In genomic region chr3:87997298-87997697, GRCh38 we compare ENCODE assay signal across 8 cellular contexts.
DNase-seq lines count a peak whose midpoint lies in the region; ATAC-seq and TF ChIP-seq lines count a peak whose summit lies in the region.

No MANE protein-coding gene starts in this region.

- ATAC-seq in GM21526 (IDR thresholded peaks at IDR 0.05; ENCODE audit: low FRiP score, unreplicated experiment) = peak; percentile 72
- peak; percentile 99 for ATAC-seq in activated T-helper 17 cell treated with anti-CD3 and anti-CD28 coated beads, Interleukin-2, amount 50 U/mL, for 72 hours (replicated peaks)
- no peak for ATAC-seq in omental fat pad (ENCODE audit: low FRiP score)

- peak overlapping the region; percentile 2 for H3K27ac Mint-ChIP-seq in Calu3 (ENCODE audit: unreplicated experiment)
- peak overlapping the region; percentile 21 for H3K27ac Mint-ChIP-seq in activated T-helper 17 cell treated with anti-CD3 and anti-CD28 coated beads, Interleukin-2, amount 50 U/mL, for 72 hours

- no peaks in the 10 kb centered on the region for H3K27me3 ChIP-seq in PC-9 (ENCODE audit: insufficient read depth, low read depth)

- TF ChIP-seq CTCF in Calu3 (IDR thresholded peaks at IDR 0.05; ENCODE audit: unreplicated experiment) = no peak
- no peak for TF ChIP-seq CTCF in omental fat pad (IDR thresholded peaks at IDR 0.05)
- TF ChIP-seq CTCF in PC-9 (conservative IDR thresholded peaks at IDR 0.05) = no peak

- no peaks in the 10 kb centered on the region for H3K4me1 ChIP-seq in PC-9 (replicated peaks; ENCODE audit: insufficient read depth)

- no peaks in the 10 kb centered on the region for H3K27me3 Mint-ChIP-seq in Calu3 (ENCODE audit: unreplicated experiment)
- H3K27me3 Mint-ChIP-seq in activated T-helper 17 cell treated with anti-CD3 and anti-CD28 coated beads, Interleukin-2, amount 50 U/mL, for 72 hours = peaks cover 4% of the 10 kb centered on the region

- no peaks in the 10 kb centered on the region for H4K20me1 ChIP-seq in PC-9 (ENCODE audit: insufficient read depth)

- H2AFZ ChIP-seq in PC-9 = no peak overlapping the region

- H3K4me3 ChIP-seq in PC-9 = no peak overlapping the region

- H3K9me2 ChIP-seq in PC-9 (ENCODE audit: insufficient read depth) = no peaks in the 10 kb centered on the region

- no peak overlapping the region for H3K4me3 Mint-ChIP-seq in Calu3 (ENCODE audit: low read depth, unreplicated experiment)
- H3K4me3 Mint-ChIP-seq in activated T-helper 17 cell treated with anti-CD3 and anti-CD28 coated beads, Interleukin-2, amount 50 U/mL, for 72 hours = peak overlapping the region; percentile 57

- peaks cover 21% of the 10 kb centered on the region for H3K4me1 Mint-ChIP-seq in Calu3 (ENCODE audit: low read depth, unreplicated experiment)
- H3K4me1 Mint-ChIP-seq in activated T-helper 17 cell treated with anti-CD3 and anti-CD28 coated beads, Interleukin-2, amount 50 U/mL, for 72 hours = peaks cover 6% of the 10 kb centered on the region

- no peak overlapping the region for H3K4me2 ChIP-seq in PC-9

- no peaks in the 10 kb centered on the region for H3K9me3 ChIP-seq in PC-9 (ENCODE audit: insufficient read depth, low read depth)

- CTCF ChIA-PET in Calu3 (lab: Charles Lee) (no interaction called here), PC-9 (lab: Charles Lee) (no interaction called here)

- intact Hi-C loops in Calu3 (cut with micrococcal nuclease; ENCODE audit: unreplicated experiment) = loop anchor here (5.0 kb wide), 2 partner anchors 45 to 265 kb away; no protein-coding TSS in a partner anchor
- intact Hi-C loops in PC-9 (cut with micrococcal nuclease; ENCODE audit: unreplicated experiment) = no loop called here

- H3K79me2 ChIP-seq in PC-9 (ENCODE audit: low read depth) = no peaks in the 10 kb centered on the region

- no peaks in the 10 kb centered on the region for H3K36me3 Mint-ChIP-seq in Calu3 (ENCODE audit: insufficient read depth, unreplicated experiment)
- H3K36me3 Mint-ChIP-seq in activated T-helper 17 cell treated with anti-CD3 and anti-CD28 coated beads, Interleukin-2, amount 50 U/mL, for 72 hours (ENCODE audit: low read depth) = no peaks in the 10 kb centered on the region

- H3K9me3 Mint-ChIP-seq in Calu3 (ENCODE audit: low read depth, unreplicated experiment) = no peaks in the 10 kb centered on the region
- no peaks in the 10 kb centered on the region for H3K9me3 Mint-ChIP-seq in activated T-helper 17 cell treated with anti-CD3 and anti-CD28 coated beads, Interleukin-2, amount 50 U/mL, for 72 hours

- no peaks in the 10 kb centered on the region for H3F3A ChIP-seq in PC-9 (ENCODE audit: insufficient read depth, low read depth)

- H3K27ac ChIP-seq in PC-9 = no peak overlapping the region

- peak; percentile 60 for DNase-seq in Calu3
- DNase-seq in KG1 (lab: John Stamatoyannopoulos, UW) = peak; percentile 43
- peak; percentile 16 to 37 (median 33) for DNase-seq in stimulated activated CD4-positive, alpha-beta T cell treated with anti-CD3 and anti-CD28 coated beads, Interleukin-12 subunit alpha, Interleukin-12 subunit beta, amount 100 ng/mL, for 48 hours (ENCODE audit: low read depth in 2 of 3, low spot score in 1 of 3)
- no peak for DNase-seq in 8988T
- DNase-seq in omental fat pad (ENCODE audit: low spot score) = no peak
- no peak for DNase-seq in PC-9

- POLR2A ChIA-PET in PC-9 (lab: Charles Lee; ENCODE audit: unreplicated experiment) = no interaction called here

- H3K36me3 ChIP-seq in PC-9 (ENCODE audit: low read depth) = no peaks in the 10 kb centered on the region

- no TSS peak for BruUV-seq in Calu3 (replicated peaks; lab: Mats Ljungman, UMichigan)
- no TSS peak for BruUV-seq in PC-9 (replicated peaks; lab: Mats Ljungman, UMichigan)

Comparison
In these comparisons a context has a peak if more than half of its experiments do, and no peak if none do; other contexts are left out.
1. DNase-seq: peak in Calu3 (single experiment), KG1 (single experiment) and stimulated activated CD4-positive, alpha-beta T cell treated with anti-CD3 and anti-CD28 coated beads, Interleukin-12 subunit alpha, Interleukin-12 subunit beta, amount 100 ng/mL, for 48 hours (3 of 3); none in 8988T (single experiment), omental fat pad (single experiment) and PC-9 (0 of 2).